8 cellular contexts compared by ENCODE assay signal in genomic region chr1:7771673-7772299, GRCh38. TPM values are rescaled to one million over a fixed set of nuclear protein-coding genes. Genes with fewer than 3 reads are reported as not detected.
DNase-seq lines count a peak whose midpoint lies in the region; ATAC-seq and TF ChIP-seq lines count a peak whose summit lies in the region.

No MANE protein-coding gene starts in this region.

- ATAC-seq in heart left ventricle (peak in 1 of 4 donors; percentile 19), psoas muscle (peak in 2 of 4 donors; percentile 14 to 19), GM21360 (IDR thresholded peaks at IDR 0.05; ENCODE audit: unreplicated experiment) (no peak)

- H3K4me1 ChIP-seq in heart left ventricle (peaks cover 3 to 33% (median 13%) of the 10 kb centered on the region in 12 donors), esophagus squamous epithelium (peaks cover 11 to 24% (median 11%) of the 10 kb centered on the region in 3 donors), psoas muscle (peaks cover 14% of the 10 kb centered on the region)

- intact Hi-C loops in heart left ventricle (cut with DNase I): no loop called here
- intact Hi-C loops in cardiac septum (cut with DNase I): no loop called here
- intact Hi-C loops in esophagus squamous epithelium (cut with DNase I): no loop called here
- intact Hi-C loops in psoas muscle (cut with DNase I): no loop called here

- no peaks in the 10 kb centered on the region for H3K27me3 ChIP-seq in heart left ventricle
- H3K27me3 ChIP-seq in esophagus squamous epithelium: no peaks in the 10 kb centered on the region
- H3K27me3 ChIP-seq in psoas muscle (ENCODE audit: insufficient read depth in 3 of 3, low read length in 2 of 3): no peaks in the 10 kb centered on the region

- peaks cover 0 to 39% (median 28%) of the 10 kb centered on the region in 9 donors for H3K36me3 ChIP-seq in heart left ventricle
- peaks cover 0 to 30% (median 0%) of the 10 kb centered on the region in 3 donors for H3K36me3 ChIP-seq in esophagus squamous epithelium
- peaks cover 8 to 35% of the 10 kb centered on the region in 2 donors for H3K36me3 ChIP-seq in psoas muscle (ENCODE audit: insufficient read depth in 1 of 2, low read depth in 1 of 2)

- CTCF ChIA-PET in RWPE1 (lab: Yijun Ruan, JAX): interaction anchor here (0.5 to 1.5 kb wide), 6 partner anchors 102 to 1309 kb away, joined by 3 to 5 read pairs (median 3); no protein-coding TSS in a partner anchor

- TF ChIP-seq POLR2A in heart left ventricle (IDR thresholded peaks at IDR 0.05) (no peak), esophagus squamous epithelium (IDR thresholded peaks at IDR 0.05) (no peak)

- H3K27ac ChIP-seq in heart left ventricle (peak overlapping the region; percentile 74 to 98 (median 93)), RWPE1 (peak overlapping the region; percentile 89), esophagus squamous epithelium (peak overlapping the region; percentile 92 to 99 (median 98)), psoas muscle (peak overlapping the region; percentile 95)

- H3K4me3 ChIP-seq in heart left ventricle (peak overlapping the region; percentile 75 to 96 (median 91)), esophagus squamous epithelium (peak overlapping the region; percentile 74 to 99 (median 93)), psoas muscle (peak overlapping the region; percentile 85)

- no peaks in the 10 kb centered on the region for H3K9me3 ChIP-seq in heart left ventricle
- no peaks in the 10 kb centered on the region for H3K9me3 ChIP-seq in esophagus squamous epithelium
- no peaks in the 10 kb centered on the region for H3K9me3 ChIP-seq in psoas muscle

- POLR2A ChIA-PET in RWPE1 (lab: Yijun Ruan, JAX; ENCODE audit: low non-redundant PET): no interaction called here

- DNase-seq in heart left ventricle (no peak), cardiac septum (ENCODE audit: low spot score) (no peak), RWPE1 (ENCODE audit: low spot score) (no peak), esophagus squamous epithelium (lab: John Stamatoyannopoulos, UW) (no peak), psoas muscle (no peak), hepatic stellate cell (ENCODE audit: low spot score) (no peak)
- DNase-seq in activated CD4-positive, CD25-positive, alpha-beta regulatory T cell treated with anti-CD3 and anti-CD28 coated beads, Interleukin-2, amount 50 U/mL, for 72 hours: no peak

- no peak for TF ChIP-seq CTCF in heart left ventricle (IDR thresholded peaks at IDR 0.05)
- no peak for TF ChIP-seq CTCF in RWPE1 (conservative IDR thresholded peaks at IDR 0.05; ENCODE audit: low read depth)
- TF ChIP-seq CTCF in esophagus squamous epithelium (IDR thresholded peaks at IDR 0.05): no peak
- TF ChIP-seq CTCF in psoas muscle (IDR thresholded peaks at IDR 0.05): no peak

- 3 to 6% (median 4%) methylated on average over 15 to 24 of the region's 24 CpGs for WGBS in heart left ventricle, 4 donors
- 11 to 25% methylated on average over 8 to 22 of the region's 24 CpGs for WGBS in esophagus squamous epithelium, 2 donors
- WGBS in psoas muscle, 3 donors: 8% methylated on average over 22 to 24 of the region's 24 CpGs

RNA-seq across cellular contexts. Expression of gene VAMP3, which starts 0.7 kb away (rescaled TPM):
- total RNA-seq in heart left ventricle: 100 to 1,000 TPM in 1 of 9 donors, 10 to 100 TPM in 8; 57.8 to 100 (median 83.5) TPM
- polyA plus RNA-seq in heart left ventricle: 10 to 100 TPM; 40.2 to 70.9 TPM
- total RNA-seq in cardiac septum: 78.1 TPM
- total RNA-seq in esophagus squamous epithelium: 10 to 100 TPM; 55.8 to 94.6 (median 75.4) TPM
- 10 to 100 TPM; 54.3 to 71.6 (median 66.8) TPM for total RNA-seq in psoas muscle
- polyA plus RNA-seq in psoas muscle: 10 to 100 TPM; 35.0 to 68.7 (median 48.1) TPM

RNA-seq across cellular contexts. Expression of gene PER3, which starts 12.3 kb away (rescaled TPM):
- total RNA-seq in heart left ventricle (10 to 100 TPM in 7 of 9 donors, 1 to 10 TPM in 2; 6.1 to 46.6 (median 18.5) TPM), cardiac septum (24.0 TPM), esophagus squamous epithelium (10 to 100 TPM in 2 of 4 donors, 1 to 10 TPM in 2; 6.7 to 21.0 (median 8.9) TPM), psoas muscle (10 to 100 TPM in 3 of 4 donors, 1 to 10 TPM in 1; 4.8 to 15.1 (median 10.5) TPM)
- polyA plus RNA-seq in heart left ventricle (1 to 10 TPM; 3.3 to 8.4 TPM), psoas muscle (1 to 10 TPM; 1.4 to 2.0 (median 1.8) TPM)
